In the genomic region with DNA sequence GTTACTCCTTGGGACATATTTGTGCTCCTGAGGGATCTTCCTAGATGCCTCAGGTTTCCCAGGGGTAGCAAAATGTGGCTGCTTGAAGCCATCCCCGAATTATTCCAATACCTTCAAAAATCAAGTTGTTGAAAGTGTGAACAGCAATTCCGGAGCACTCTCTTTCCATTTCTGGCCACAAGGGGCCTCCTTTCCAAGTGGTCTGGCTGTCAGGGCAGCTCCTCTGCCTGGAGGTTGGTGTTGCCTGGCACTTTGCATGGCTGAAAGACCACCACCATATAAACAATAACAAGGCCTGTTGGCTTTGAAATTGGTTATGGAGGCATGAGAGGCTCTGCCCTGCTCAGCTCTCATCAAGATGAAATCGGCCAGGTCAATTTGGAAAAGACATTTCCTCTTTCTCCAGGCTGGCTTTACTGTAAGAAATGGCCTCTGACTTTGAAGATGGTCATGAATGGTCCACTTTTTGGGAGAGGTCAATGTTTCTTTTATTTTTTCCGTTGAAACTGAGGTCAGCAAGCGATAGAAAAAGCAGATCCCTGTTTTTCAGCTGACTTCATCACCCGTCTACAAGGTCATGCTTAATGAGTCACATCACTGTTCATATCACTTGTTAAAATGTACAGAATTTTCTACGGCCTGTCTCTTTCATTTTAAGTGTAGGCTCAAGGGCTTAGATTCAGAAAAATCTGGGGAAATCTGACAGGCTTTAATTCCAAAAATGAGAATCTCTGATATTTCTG, we compare ENCODE assay signal across 10 cellular contexts.
DNase-seq lines count a peak whose midpoint lies in the region; ATAC-seq, FAIRE-seq and TF ChIP-seq lines count a peak whose summit lies in the region.
"Had no signal": no experiment of that assay in that cellular context is flagged by ENCODE, and none has a peak within 500 bp of the region (broad histone marks: within the 10 kb centered on the region; RNA-seq: fewer than 3 reads in every experiment).

No MANE protein-coding gene starts in this region.

- H3K27me3 ChIP-seq in WERI-Rb-1 (ENCODE audit: insufficient read depth, low read depth, severe bottlenecking): no peaks in the 10 kb centered on the region
- no peaks in the 10 kb centered on the region for H3K27me3 ChIP-seq in liver (ENCODE audit: control insufficient read depth in 4 of 4, insufficient read depth in 4 of 4, low read length in 3 of 4)
- H3K27me3 ChIP-seq in prostate gland (replicated peaks; ENCODE audit: insufficient read depth): no peaks in the 10 kb centered on the region

- H3K27ac Mint-ChIP-seq in activated naive CD4-positive, alpha-beta T cell treated with anti-CD3 and anti-CD28 coated beads, Interleukin-2, amount 50 U/mL, for 72 hours: no peak overlapping the region

- H3K4me1 ChIP-seq in liver (ENCODE audit: control insufficient read depth in 4 of 4, insufficient read depth in 4 of 4, low read length in 3 of 4): peaks cover 0 to 9% (median 4%) of the 10 kb centered on the region in 4 donors
- no peaks in the 10 kb centered on the region for H3K4me1 ChIP-seq in prostate gland (replicated peaks)

- H3K9ac ChIP-seq in liver (ENCODE audit: low read depth in 1 of 2, low read length in 2 of 2): no peak overlapping the region

- H3K9me3 ChIP-seq in WERI-Rb-1 (ENCODE audit: severe bottlenecking): peaks cover 3% of the 10 kb centered on the region
- no peaks in the 10 kb centered on the region for H3K9me3 ChIP-seq in liver (ENCODE audit: control insufficient read depth in 4 of 4, low read length in 3 of 4)
- no peaks in the 10 kb centered on the region for H3K9me3 ChIP-seq in prostate gland

- DNase-seq in D341Med (ENCODE audit: low spot score) (peak; percentile 44), HTR-8/SVneo (ENCODE audit: insufficient read length, low spot score) (peak; percentile 5), WERI-Rb-1 (peak; percentile 49), prostate gland (ENCODE audit: low spot score) (no peak)
- DNase-seq in activated naive CD4-positive, alpha-beta T cell treated with anti-CD3 and anti-CD28 coated beads, Interleukin-2, amount 50 U/mL, for 72 hours (ENCODE audit: low spot score in 2 of 2): no peak
- DNase-seq in stimulated activated CD4-positive, alpha-beta T cell treated with anti-CD3 and anti-CD28 coated beads, Interleukin-4, amount 100 ng/mL, for 4 hours: no peak
- DNase-seq: cerebellar nuclear complex had no signal

- no peaks in the 10 kb centered on the region for H3K36me3 Mint-ChIP-seq in activated naive CD4-positive, alpha-beta T cell treated with anti-CD3 and anti-CD28 coated beads, Interleukin-2, amount 50 U/mL, for 72 hours

- ATAC-seq in activated naive CD4-positive, alpha-beta T cell treated with anti-CD3 and anti-CD28 coated beads, Interleukin-2, amount 50 U/mL, for 72 hours: no peak
- ATAC-seq in HG02981 (IDR thresholded peaks at IDR 0.05; ENCODE audit: unreplicated experiment): no peak
- ATAC-seq: right cardiac atrium had no signal

- TF ChIP-seq POLR2A in prostate gland (IDR thresholded peaks at IDR 0.05): no peak

- no peak for FAIRE-seq in HTR-8/SVneo (lab: Jason Lieb, UNC)

- H3K4me3 ChIP-seq in WERI-Rb-1 (ENCODE audit: low read depth, low read length) (no peak overlapping the region), liver (ENCODE audit: low read depth in 1 of 3, low read length in 3 of 3) (no peak overlapping the region), prostate gland (no peak overlapping the region)

- peak; percentile 66 to 80 for TF ChIP-seq RAD21 in liver (IDR thresholded peaks at IDR 0.05)

- H3K36me3 ChIP-seq in WERI-Rb-1 (no peaks in the 10 kb centered on the region), liver (ENCODE audit: control insufficient read depth in 4 of 4, insufficient read depth in 3 of 4, low read depth in 1 of 4, low read length in 3 of 4) (no peaks in the 10 kb centered on the region), prostate gland (no peaks in the 10 kb centered on the region)

- H3K27ac ChIP-seq in WERI-Rb-1: no peak overlapping the region
- H3K27ac ChIP-seq in liver (ENCODE audit: low read depth in 1 of 2, low read length in 2 of 2): no peak overlapping the region
- H3K27ac ChIP-seq in prostate gland: no peak overlapping the region

- H3K9me3 Mint-ChIP-seq in activated naive CD4-positive, alpha-beta T cell treated with anti-CD3 and anti-CD28 coated beads, Interleukin-2, amount 50 U/mL, for 72 hours: peaks cover 0 to 11% of the 10 kb centered on the region in 2 donors

- 82% methylated on average over 7 of the region's 7 CpGs for WGBS in liver
- WGBS in prostate gland: 93% methylated on average over 7 of the region's 7 CpGs

- peak; percentile 69 for TF ChIP-seq CTCF in WERI-Rb-1 (IDR thresholded peaks at IDR 0.05; ENCODE audit: low read depth, low read length)
- TF ChIP-seq CTCF in liver (IDR thresholded peaks at IDR 0.05; ENCODE audit: low read depth, low read length, missing input control): peak; percentile 26
- TF ChIP-seq CTCF in prostate gland (IDR thresholded peaks at IDR 0.05): peak in 1 of 4 experiments; percentile 10

- intact Hi-C loops in prostate gland (cut with DNase I): no loop called here

TF ChIP-seq in liver, 16 proteins besides CTCF, POLR2A, EP300 and RAD21:
- TF ChIP-seq TAF1 (conservative IDR thresholded peaks at IDR 0.05): no peak

Comparison
In these comparisons a context has a peak if more than half of its experiments do, and no peak if none do; other contexts are left out.
1. DNase-seq: peak in D341Med (single experiment), HTR-8/SVneo (single experiment) and WERI-Rb-1 (single experiment); none in activated naive CD4-positive, alpha-beta T cell treated with anti-CD3 and anti-CD28 coated beads, Interleukin-2, amount 50 U/mL, for 72 hours (0 of 2), prostate gland (single experiment) and stimulated activated CD4-positive, alpha-beta T cell treated with anti-CD3 and anti-CD28 coated beads, Interleukin-4, amount 100 ng/mL, for 4 hours (0 of 2).